29 cellular contexts compared by ENCODE assay signal in genomic region chr12:113735146-113735545, GRCh38.
"Had no signal": no experiment of that assay in that cellular context is flagged by ENCODE, and none has a peak within 500 bp of the region (broad histone marks: within the 10 kb centered on the region; RNA-seq: fewer than 3 reads in every experiment).

No MANE protein-coding gene starts in this region.

- H3K4me3 Mint-ChIP-seq: activated naive CD8-positive, alpha-beta T cell; activated T-cell treated with anti-CD3 and anti-CD28 coated beads, Interleukin-2, amount 50 U/mL, for 24 hours; activated T-helper 17 cell treated with anti-CD3 and anti-CD28 coated beads, Interleukin-2, amount 50 U/mL, for 72 hours; effector memory CD8-positive, alpha-beta T cell; naive thymus-derived CD4-positive, alpha-beta T cell; T-helper 2 cell treated with Interferon-gamma antibody and Interleukin-4, amounts not matched to agents 5 μg/mL and 100 μg/mL, for 36 hours had no signal

- H3K4me1 ChIP-seq: adrenal gland, ascending aorta, esophagus squamous epithelium, gastroesophageal sphincter, heart left ventricle, sigmoid colon, spleen, testis, uterus had no signal

- H3K36me3 ChIP-seq: adrenal gland, ascending aorta, brain microvascular endothelial cell, esophagus squamous epithelium, gastroesophageal sphincter, heart left ventricle, sigmoid colon, spleen, uterus, WERI-Rb-1 had no signal

- H3K36me3 Mint-ChIP-seq: activated naive CD8-positive, alpha-beta T cell; naive thymus-derived CD4-positive, alpha-beta T cell had no signal

- H3K4me3 ChIP-seq: adrenal gland, ascending aorta, esophagus squamous epithelium, gastroesophageal sphincter, heart left ventricle, sigmoid colon, spleen, testis, uterus had no signal

- H3K9me3 ChIP-seq: adrenal gland, ascending aorta, esophagus squamous epithelium, spleen, testis, uterus had no signal

- H3K27ac ChIP-seq: adrenal gland, ascending aorta, brain microvascular endothelial cell, esophagus squamous epithelium, gastroesophageal sphincter, heart left ventricle, sigmoid colon, spleen, testis, uterus, WERI-Rb-1 had no signal

- ATAC-seq: activated T-helper 17 cell treated with anti-CD3 and anti-CD28 coated beads, Interleukin-2, amount 50 U/mL, for 72 hours; effector memory CD8-positive, alpha-beta T cell; gastroesophageal sphincter; heart left ventricle; left colon; naive thymus-derived CD4-positive, alpha-beta T cell had no signal

- H3K4me1 Mint-ChIP-seq: activated T-helper 17 cell treated with anti-CD3 and anti-CD28 coated beads, Interleukin-2, amount 50 U/mL, for 72 hours; naive thymus-derived CD4-positive, alpha-beta T cell had no signal

- DNase-seq: activated CD4-positive, alpha-beta T cell treated with anti-CD3 and anti-CD28 coated beads, Interleukin-2, amount 50 U/mL, for 4 hours; activated CD8-positive, alpha-beta memory T cell treated with anti-CD3 and anti-CD28 coated beads for 24 hours; activated CD8-positive, alpha-beta memory T cell treated with anti-CD3 and anti-CD28 coated beads, Interleukin-2, amount 50 U/mL, for 4 hours; activated naive CD4-positive, alpha-beta T cell; activated T-cell treated with anti-CD3 and anti-CD28 coated beads, Interleukin-2, amount 50 U/mL, for 24 hours; adrenal gland; brain microvascular endothelial cell; central memory CD4-positive, alpha-beta T cell; effector memory CD8-positive, alpha-beta T cell; esophagus squamous epithelium; heart left ventricle; left colon; mesenchymal stem cell; naive thymus-derived CD4-positive, alpha-beta T cell; retina; sigmoid colon; spleen; stimulated activated CD4-positive, alpha-beta T cell treated with anti-CD3 and anti-CD28 coated beads, Interleukin-4, amount 100 ng/mL, for 1 hour; stimulated activated naive CD4-positive, alpha-beta T cell; testis; trophoblast cell; uterus; WERI-Rb-1 had no signal

- H3K27ac Mint-ChIP-seq: activated naive CD8-positive, alpha-beta T cell; activated T-cell treated with anti-CD3 and anti-CD28 coated beads, Interleukin-2, amount 50 U/mL, for 24 hours; activated T-helper 17 cell treated with anti-CD3 and anti-CD28 coated beads, Interleukin-2, amount 50 U/mL, for 72 hours; effector memory CD8-positive, alpha-beta T cell; naive thymus-derived CD4-positive, alpha-beta T cell; progenitor cell of endocrine pancreas; T-helper 2 cell treated with Interferon-gamma antibody and Interleukin-4, amounts not matched to agents 5 μg/mL and 100 μg/mL, for 36 hours had no signal

- H3K27me3 ChIP-seq: adrenal gland, ascending aorta, brain microvascular endothelial cell, testis, uterus had no signal

- H3K9me3 Mint-ChIP-seq: activated T-cell treated with anti-CD3 and anti-CD28 coated beads, Interleukin-2, amount 50 U/mL, for 24 hours; T-helper 2 cell treated with Interferon-gamma antibody and Interleukin-4, amounts not matched to agents 5 μg/mL and 100 μg/mL, for 36 hours had no signal
